7 cellular contexts compared by ENCODE assay signal in the genomic region with DNA sequence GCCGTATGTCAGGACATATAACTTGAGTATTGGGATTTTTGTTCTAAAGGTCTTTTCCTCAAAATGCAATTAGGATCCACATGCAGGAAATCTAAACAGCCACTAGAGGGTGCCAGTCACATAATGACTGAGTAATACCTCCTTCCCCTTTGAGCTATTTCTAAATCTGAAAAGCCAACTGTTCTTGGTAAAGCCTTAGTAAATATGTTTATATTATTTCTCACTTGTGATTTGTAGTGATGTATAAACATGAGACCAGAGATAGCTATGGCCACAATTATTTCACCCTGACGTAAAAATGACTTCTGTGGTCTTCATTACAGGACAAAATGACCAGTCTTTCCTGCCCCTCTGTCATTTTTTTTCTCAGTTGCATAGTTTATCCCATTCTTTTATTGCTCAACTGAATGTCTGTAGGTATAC. TPM values are rescaled to one million over a fixed set of nuclear protein-coding genes. Genes with fewer than 3 reads are reported as not detected.
DNase-seq lines count a peak whose midpoint lies in the region; ATAC-seq lines count a peak whose summit lies in the region.

No MANE protein-coding gene starts in this region.

- H3K4ac ChIP-seq in neuronal stem cell (ENCODE audit: low read length): no peak overlapping the region

- H3K27ac ChIP-seq in neuronal stem cell (replicated peaks; ENCODE audit: low read length) (no peak overlapping the region), aorta (ENCODE audit: low read depth in 1 of 2, low read length in 2 of 2) (no peak overlapping the region)

- intact Hi-C loops in aorta (cut with DNase I): loop anchor here (5.0 to 10.0 kb wide), 3 partner anchors 130 to 543 kb away; no protein-coding TSS in a partner anchor

- H3K14ac ChIP-seq in neuronal stem cell (ENCODE audit: low read length): no peak overlapping the region

- no peak overlapping the region for H4K8ac ChIP-seq in neuronal stem cell (ENCODE audit: low read depth, low read length)

- no CpG with 5 or more reads among the region's 2 CpGs for WGBS in neuronal stem cell (ENCODE audit: extremely low coverage in 2 of 2, insufficient read length in 2 of 2, insufficient replicate concordance in 1 of 2), 2 donors
- WGBS in aorta, 2 donors: 10 to 20% methylated on average over 2 of the region's 2 CpGs

- H3K36me3 ChIP-seq in neuronal stem cell (replicated peaks in 1 of 2; ENCODE audit: control insufficient read depth in 2 of 2, insufficient read depth in 2 of 2, low read length in 2 of 2): no peaks in the 10 kb centered on the region
- no peaks in the 10 kb centered on the region for H3K36me3 ChIP-seq in aorta (ENCODE audit: control insufficient read depth in 1 of 2, insufficient read depth in 2 of 2, low read length in 1 of 2)

- no peak overlapping the region for H2BK12ac ChIP-seq in neuronal stem cell (ENCODE audit: low read length)

- in situ Hi-C loops in G401 (cut with HindIII; ENCODE audit: low sequenced_read_pairs): no loop called here

- no peak overlapping the region for H2AFZ ChIP-seq in neuronal stem cell (ENCODE audit: low read length)

- H2AK5ac ChIP-seq in neuronal stem cell (ENCODE audit: low read depth, low read length): no peak overlapping the region

- H3K4me2 ChIP-seq in neuronal stem cell (ENCODE audit: insufficient read depth, low read length, poor library complexity, severe bottlenecking): no peak overlapping the region

- peak; percentile 54 for ATAC-seq in HG02852 (IDR thresholded peaks at IDR 0.05; ENCODE audit: unreplicated experiment)
- ATAC-seq in aorta (ENCODE audit: low FRiP score): peak; percentile 80

- no peak overlapping the region for H4K91ac ChIP-seq in neuronal stem cell (ENCODE audit: low read depth, low read length, poor library complexity)

- DNase-seq in G401 (ENCODE audit: low spot score) (peak; percentile 72), NCI-H460 (ENCODE audit: extremely low read depth, low read depth) (peak; percentile 61), fibroblast of gingiva (ENCODE audit: low read depth) (peak; percentile 65), neuronal stem cell (ENCODE audit: low spot score) (peak; percentile 48), aorta (no peak)
- DNase-seq in activated CD4-positive, alpha-beta T cell treated with anti-CD3 and anti-CD28 coated beads, Interleukin-2, amount 50 U/mL, for 4 hours: peak; percentile 25 to 29

- H3K4me3 ChIP-seq in neuronal stem cell (ENCODE audit: low read length in 2 of 2): no peak overlapping the region
- H3K4me3 ChIP-seq in aorta (ENCODE audit: low read length in 2 of 2): no peak overlapping the region

- no peak overlapping the region for H3K9ac ChIP-seq in neuronal stem cell (ENCODE audit: low read depth, low read length, poor library complexity)

- H3K9me3 ChIP-seq in neuronal stem cell (replicated peaks in 1 of 2; ENCODE audit: control insufficient read depth in 2 of 2, insufficient read depth in 1 of 2, low read depth in 1 of 2, low read length in 2 of 2): no peaks in the 10 kb centered on the region
- H3K9me3 ChIP-seq in aorta (ENCODE audit: control insufficient read depth, low read length): no peaks in the 10 kb centered on the region

- no peak overlapping the region for H2BK120ac ChIP-seq in neuronal stem cell (ENCODE audit: low read depth, low read length)

- no peaks in the 10 kb centered on the region for H3K79me1 ChIP-seq in neuronal stem cell (ENCODE audit: low read depth, low read length)

- H3K18ac ChIP-seq in neuronal stem cell (ENCODE audit: low read length): no peak overlapping the region

- no peak overlapping the region for H2BK5ac ChIP-seq in neuronal stem cell (ENCODE audit: low read length)

- H2BK15ac ChIP-seq in neuronal stem cell (ENCODE audit: low read length): no peak overlapping the region

- H3K4me1 ChIP-seq in neuronal stem cell (ENCODE audit: control insufficient read depth in 2 of 2, insufficient read depth in 1 of 2, low read depth in 1 of 2, low read length in 2 of 2): no peaks in the 10 kb centered on the region
- H3K4me1 ChIP-seq in aorta (ENCODE audit: control insufficient read depth in 1 of 2, insufficient read depth in 2 of 2, low read length in 2 of 2): no peaks in the 10 kb centered on the region

- H3K23ac ChIP-seq in neuronal stem cell (ENCODE audit: low read depth, low read length, poor library complexity): no peak overlapping the region

- H3K27me3 ChIP-seq in neuronal stem cell (ENCODE audit: control insufficient read depth in 3 of 3, insufficient read depth in 3 of 3, low read depth in 1 of 3, low read length in 3 of 3) (no peaks in the 10 kb centered on the region), aorta (ENCODE audit: control insufficient read depth in 1 of 2, insufficient read depth in 2 of 2, low read length in 1 of 2) (no peaks in the 10 kb centered on the region)

RNA-seq across cellular contexts. Expression of a gene that starts 41.0 kb away (rescaled TPM):
- 53.4 and 68.5 TPM in 2 replicates for total RNA-seq in G401 (2014; rRNA removed; shearing (Covaris generic))
- total RNA-seq in NCI-H460 (2014; rRNA removed; shearing (Covaris generic)): 50.3 and 52.7 TPM in 2 replicates
- polyA plus RNA-seq in NCI-H460 (2014; cell fraction: nucleus; rRNA removed): 12.7 and 21.0 TPM in 2 replicates
- 41.5 TPM for polyA plus RNA-seq in neuronal stem cell (2013, experiment 1 of 2)
- polyA plus RNA-seq in neuronal stem cell (2013, experiment 2 of 2): 43.7 TPM
- total RNA-seq in aorta: 10 to 100 TPM; 44.7 to 45.2 TPM
- 10 to 100 TPM; 15.3 to 21.4 TPM for polyA plus RNA-seq in aorta

Comparison
In these comparisons a context has a peak if more than half of its experiments do, and no peak if none do; other contexts are left out.
1. DNase-seq: peak in G401 (single experiment), NCI-H460 (single experiment), activated CD4-positive, alpha-beta T cell treated with anti-CD3 and anti-CD28 coated beads, Interleukin-2, amount 50 U/mL, for 4 hours (2 of 2), fibroblast of gingiva (single experiment) and neuronal stem cell (single experiment); none in aorta (0 of 2).